ENCODE assay signal across 16 cellular contexts in the genomic region with DNA sequence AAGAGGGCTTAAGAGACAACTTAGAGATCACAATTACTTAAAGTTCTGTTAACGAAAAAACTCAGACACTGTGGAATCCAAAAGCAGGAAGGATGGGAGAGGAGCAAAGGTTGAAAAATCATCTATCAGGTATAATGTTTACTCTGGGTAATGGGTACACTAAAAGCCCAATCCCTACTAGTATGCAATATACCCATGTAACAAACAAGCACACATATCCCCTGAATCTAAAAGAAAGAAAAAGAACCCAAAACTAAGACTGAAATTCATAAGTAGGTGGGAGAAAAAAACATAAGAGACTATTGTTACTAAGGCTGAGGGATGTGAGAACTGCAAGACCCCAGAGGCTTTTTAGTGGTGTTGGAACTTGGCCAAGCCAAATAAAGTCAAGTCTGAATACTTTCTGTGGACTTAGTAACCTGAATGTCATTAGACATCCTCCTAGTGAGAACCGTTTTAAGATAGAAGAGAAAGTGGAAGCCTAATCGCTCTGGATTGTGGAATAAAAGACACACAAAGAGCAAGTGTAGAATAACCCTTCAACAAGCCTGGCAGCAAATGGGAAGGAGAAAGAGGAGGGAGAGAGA.
"Had no signal": no experiment of that assay in that cellular context is flagged by ENCODE, and none has a peak within 500 bp of the region (broad histone marks: within the 10 kb centered on the region; RNA-seq: fewer than 3 reads in every experiment).

No MANE protein-coding gene starts in this region.

- H3K4me1 ChIP-seq: esophagus muscularis mucosa had no signal

- H3K9me3 ChIP-seq: esophagus muscularis mucosa, thyroid gland had no signal

- H3K27ac ChIP-seq: esophagus muscularis mucosa, thyroid gland had no signal

- H3K36me3 ChIP-seq: esophagus muscularis mucosa, thyroid gland had no signal

- H3K4me3 ChIP-seq: esophagus muscularis mucosa, thyroid gland had no signal

- H3K27me3 ChIP-seq: esophagus muscularis mucosa, thyroid gland had no signal

- ATAC-seq: activated CD4-positive, CD25-positive, alpha-beta regulatory T cell treated with anti-CD3 and anti-CD28 coated beads, Interleukin-2, amount 50 U/mL, for 24 hours; activated naive CD8-positive, alpha-beta T cell treated with anti-CD3 and anti-CD28 coated beads, Interleukin-2, amount 50 U/mL, for 24 hours had no signal

- DNase-seq: activated CD4-positive, alpha-beta T cell treated with anti-CD3 and anti-CD28 coated beads, Interleukin-2, amount 50 U/mL, for 1 hour; activated CD8-positive, alpha-beta memory T cell treated with anti-CD3 and anti-CD28 coated beads, Interleukin-2, amount 50 U/mL, for 4 hours; activated effector memory CD4-positive, alpha-beta T cell treated with Interleukin-2 at 50 U/mL for 16 hours; activated naive CD4-positive, alpha-beta T cell treated with anti-CD3 and anti-CD28 coated beads, Interleukin-2, amount 10 ng/mL, durations not matched to agents 7 days and 5 days; activated naive CD8-positive, alpha-beta T cell treated with anti-CD3 and anti-CD28 coated beads, Interleukin-2, amount 50 U/mL, for 24 hours; activated T-cell treated with anti-CD3 and anti-CD28 coated beads, Interleukin-2, amount 50 U/mL, for 48 hours; anterior cingulate cortex; cerebellar nuclear complex; effector CD4-positive, alpha-beta T cell; occipital lobe; posterior cingulate gyrus; stimulated activated CD4-positive, alpha-beta T cell treated with anti-CD3 and anti-CD28 coated beads, Interleukin-2, amount 100 ng/mL, for 24 hours; stimulated activated naive CD4-positive, alpha-beta T cell treated with Interleukin-2 at 50 U/mL for 16 hours; thyroid gland had no signal
